Comparison of ENCODE assay signal across 1 cellular context in the genomic region with DNA sequence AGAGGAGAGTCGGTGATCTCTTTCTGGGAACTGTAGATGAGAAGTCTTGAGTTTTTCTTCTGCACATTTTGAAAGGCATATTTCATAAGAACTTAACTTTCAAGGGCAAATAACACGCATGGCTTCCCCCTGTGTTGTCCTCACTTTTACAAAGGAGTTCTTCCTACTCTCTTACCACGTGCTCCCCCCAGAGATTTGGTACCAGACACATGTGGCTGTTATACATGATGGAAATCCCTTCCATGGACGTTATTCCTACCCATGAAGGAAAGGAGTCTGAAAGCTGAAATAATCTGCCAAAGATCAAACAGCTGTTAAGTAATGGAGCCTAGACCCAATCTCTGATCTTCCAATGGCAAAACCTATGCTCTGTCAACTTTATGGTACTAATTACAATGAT.
TF ChIP-seq lines count a peak whose summit lies in the region.

No MANE protein-coding gene starts in this region.

TF ChIP-seq in GM23338, 12 proteins besides CTCF, POLR2A, EP300 and RAD21 (continued from another document):
- TF ChIP-seq ETS1 (IDR thresholded peaks at IDR 0.05): no peak
- no peak for TF ChIP-seq EZH2phosphoT487 (IDR thresholded peaks at IDR 0.05; ENCODE audit: unreplicated experiment)
